14 cellular contexts compared by ENCODE assay signal in the genomic region with DNA sequence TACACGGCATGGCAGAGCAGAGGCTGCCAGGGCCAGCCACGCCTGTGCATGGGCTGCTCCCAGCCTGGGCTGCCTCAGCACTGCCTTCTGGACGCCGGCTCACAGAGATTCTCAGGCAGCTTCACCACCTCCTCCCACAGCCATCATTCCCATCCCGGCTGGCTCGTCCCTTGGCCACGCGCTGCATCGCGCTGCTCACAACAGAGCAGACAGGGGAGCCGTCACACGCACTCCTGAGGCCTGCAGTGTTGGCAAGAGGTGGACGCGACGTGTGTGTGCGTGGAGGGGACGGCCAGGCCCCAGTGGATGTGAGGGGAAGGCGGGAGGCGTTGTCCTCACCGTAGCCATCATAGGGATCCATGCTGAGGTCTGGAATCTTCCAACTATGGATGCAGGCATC.
"Had no signal": no experiment of that assay in that cellular context is flagged by ENCODE, and none has a peak within 500 bp of the region (broad histone marks: within the 10 kb centered on the region; RNA-seq: fewer than 3 reads in every experiment).

No MANE protein-coding gene starts in this region.

- H3K4me3 ChIP-seq: skin epidermis, transverse colon had no signal

- DNase-seq: activated CD4-positive, alpha-beta T cell treated with anti-CD3 and anti-CD28 coated beads, Interleukin-2, amount 10 ng/mL, durations not matched to agents 7 days and 5 days; activated CD8-positive, alpha-beta memory T cell treated with anti-CD3 and anti-CD28 coated beads for 24 hours; activated naive CD4-positive, alpha-beta T cell treated with anti-CD3 and anti-CD28 coated beads for 36 hours; stimulated activated CD4-positive, alpha-beta T cell treated with anti-CD3 and anti-CD28 coated beads, Interleukin-15, amount 100 ng/mL, for 24 hours; stimulated activated CD4-positive, alpha-beta T cell treated with anti-CD3 and anti-CD28 coated beads, Interleukin-4, amount 100 ng/mL, for 24 hours; stimulated activated naive CD4-positive, alpha-beta T cell treated with Interleukin-2 at 50 U/mL for 16 hours; substantia nigra; T-cell; T-helper 9 cell; transverse colon had no signal

- H3K27ac ChIP-seq: neutrophil, skin epidermis, transverse colon had no signal

- H3K9me3 ChIP-seq: neutrophil, transverse colon had no signal

- ATAC-seq: esophagus mucosa, T-cell had no signal

- H3K4me1 ChIP-seq: transverse colon had no signal

- H3K27me3 ChIP-seq: neutrophil, transverse colon had no signal

- FAIRE-seq: colon had no signal
